9 cellular contexts compared by ENCODE assay signal in the genomic region with DNA sequence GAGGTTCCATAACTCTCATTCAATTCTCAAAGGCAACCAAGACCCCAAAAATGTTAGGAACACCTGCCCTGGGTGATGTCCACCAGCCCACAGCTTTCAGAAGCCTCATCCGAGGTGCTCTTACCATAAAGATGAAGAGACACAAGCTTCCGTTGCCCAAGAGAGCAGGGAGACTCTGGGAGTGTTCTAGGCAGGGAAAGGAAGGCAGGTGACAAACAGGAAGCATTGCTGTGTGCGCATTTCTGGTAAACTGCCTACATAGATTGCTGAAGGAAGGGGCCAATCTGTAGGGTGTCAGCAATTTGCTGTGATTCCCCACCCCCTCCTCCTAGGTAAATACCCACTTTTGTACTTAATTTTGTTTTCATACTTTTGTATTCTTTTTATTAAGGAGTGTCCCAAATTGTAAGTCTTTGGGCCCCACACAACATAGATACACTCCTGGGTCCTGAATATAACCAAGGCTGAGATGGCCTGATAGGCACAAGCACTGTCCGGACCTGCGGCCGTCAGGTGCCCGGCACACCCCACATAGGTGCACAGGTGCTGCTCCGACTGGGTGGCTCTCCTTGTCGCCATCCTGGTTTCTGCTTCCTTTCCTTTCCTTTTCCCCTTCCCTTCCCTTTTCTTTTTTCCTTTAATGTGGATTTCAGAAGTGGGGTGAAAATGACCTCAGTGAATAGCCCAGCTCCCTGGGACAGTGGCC.
A peak's percentile ranks its signal among the peaks of the same experiment; 100 is the strongest.
DNase-seq lines count a peak whose midpoint lies in the region; ATAC-seq and TF ChIP-seq lines count a peak whose summit lies in the region.
"Had no signal": no experiment of that assay in that cellular context is flagged by ENCODE, and none has a peak within 500 bp of the region (broad histone marks: within the 10 kb centered on the region; RNA-seq: fewer than 3 reads in every experiment).

No MANE protein-coding gene starts in this region.

- H3K9me3 Mint-ChIP-seq in central memory CD8-positive, alpha-beta T cell, result no peaks in the 10 kb centered on the region
- H3K9me3 Mint-ChIP-seq: neural crest cell had no signal

- peaks cover 51% of the 10 kb centered on the region for H3K4me1 Mint-ChIP-seq in central memory CD8-positive, alpha-beta T cell

- peaks cover 7% of the 10 kb centered on the region for H3K36me3 Mint-ChIP-seq in central memory CD8-positive, alpha-beta T cell (ENCODE audit: insufficient read depth)

- H3K4me3 Mint-ChIP-seq in central memory CD8-positive, alpha-beta T cell, result peak overlapping the region; percentile 78
- H3K4me3 Mint-ChIP-seq: neural crest cell had no signal

- ATAC-seq in GM21423 (IDR thresholded peaks at IDR 0.05; ENCODE audit: unreplicated experiment) (peak; percentile 15), HG03571 (IDR thresholded peaks at IDR 0.05; ENCODE audit: unreplicated experiment) (peak; percentile 14)
- peak; percentile 20 for ATAC-seq in central memory CD8-positive, alpha-beta T cell (replicated peaks; ENCODE audit: extremely low read depth, poor library complexity, severe bottlenecking)

- H3K27ac Mint-ChIP-seq in central memory CD8-positive, alpha-beta T cell (ENCODE audit: low read depth), result peak overlapping the region; percentile 93

- DNase-seq in DMS53 (lab: John Stamatoyannopoulos, UW) (peak; percentile 56), SW 1271 (lab: John Stamatoyannopoulos, UW) (no peak), GM10266 (ENCODE audit: extremely low spot score) (no peak), NOMO-1 (lab: John Stamatoyannopoulos, UW; ENCODE audit: unreplicated experiment in 2 of 2) (no peak), NCI-H2029 treated with DMSO at 0.1 percent for 48 hours (lab: John Stamatoyannopoulos, UW) (no peak)
- DNase-seq in central memory CD8-positive, alpha-beta T cell (ENCODE audit: low spot score in 2 of 2), result no peak

- H3K27me3 Mint-ChIP-seq in central memory CD8-positive, alpha-beta T cell, result no peaks in the 10 kb centered on the region

- TF ChIP-seq CTCF in GM10266 (IDR thresholded peaks at IDR 0.05; ENCODE audit: control insufficient read depth, insufficient read depth, low read depth, missing control alignments), result no peak
